Comparison of ENCODE assay signal across 7 cellular contexts in genomic region chr9:64772123-64772736, GRCh38.
DNase-seq lines count a peak whose midpoint lies in the region; ATAC-seq, FAIRE-seq and TF ChIP-seq lines count a peak whose summit lies in the region.
"Not testable (repeated sequence)": the region's sequence is repeated elsewhere in the genome, so short reads cannot be mapped to it uniquely, and the experiment has no call there.

No MANE protein-coding gene starts in this region.

- POLR2A ChIA-PET in GM12878 (lab: Charles Lee) = not testable (repeated sequence)

- FAIRE-seq in GM12878 (lab: Jason Lieb, UNC) = not testable (repeated sequence)
- FAIRE-seq in small intestine (lab: Jason Lieb, UNC) = peak; percentile 67

- not testable (repeated sequence) for H3K4me1 ChIP-seq in GM12878 (ENCODE audit: control insufficient read depth, insufficient read depth, low read length); endodermal cell (ENCODE audit: control insufficient read depth, insufficient read depth, low read length); small intestine (ENCODE audit: control insufficient read depth in 2 of 2, insufficient read depth in 1 of 2, low read depth in 1 of 2, low read length in 1 of 2)

- not testable (repeated sequence) for H3K4me2 ChIP-seq in GM12878 (ENCODE audit: control insufficient read depth, insufficient read depth)

- not testable (repeated sequence) for BruUV-seq in GM12878 (replicated peaks; lab: Mats Ljungman, UMichigan)

- WGBS in GM12878 (ENCODE audit: insufficient coverage, insufficient replicate concordance, low lambda C conversion rate, missing lambda C conversion rate) = 0% methylated on average over 2 of the region's 4 CpGs
- WGBS in endodermal cell (ENCODE audit: insufficient coverage in 1 of 2, insufficient read length in 1 of 2), 2 experiments = no CpG with 5 or more reads among the region's 4 CpGs
- 0% methylated on average over 2 of the region's 4 CpGs; no CpG with 5 or more reads in 2 of the 3 donors for WGBS in small intestine, 3 donors

- CTCF ChIA-PET in GM12878 (lab: Yijun Ruan, JAX) = not testable (repeated sequence)

- peak; percentile 10 for DNase-seq in MG63
- peak; percentile 15 for DNase-seq in activated CD8-positive, alpha-beta memory T cell treated with anti-CD3 and anti-CD28 coated beads, Interleukin-2, amount 50 U/mL, for 4 hours
- DNase-seq in GM12878 (ENCODE audit: low read depth, low spot score); endodermal cell; mesothelial cell of epicardium (ENCODE audit: low spot score in 2 of 2, unreplicated experiment in 2 of 2); small intestine: not testable (repeated sequence)

- H3K4me3 ChIP-seq in MG63; GM12878; endodermal cell (ENCODE audit: low read length); small intestine (ENCODE audit: low read depth in 1 of 2, low read length in 2 of 2): not testable (repeated sequence)

- intact Hi-C loops in GM12878 (cut with micrococcal nuclease; ENCODE audit: unreplicated experiment) = not testable (repeated sequence)

- TF ChIP-seq EP300 in GM12878 (IDR thresholded peaks at IDR 0.05; ENCODE audit: borderline replicate concordance in 1 of 2, control insufficient read depth in 1 of 2, low read depth in 2 of 2, low read length in 2 of 2) = not testable (repeated sequence)

- TF ChIP-seq CTCF in C4-2B (conservative IDR thresholded peaks at IDR 0.05) = 0 out of 2 replicates have a peak, but pooled peaks have one; percentile 5
- TF ChIP-seq CTCF in GM12878 (IDR thresholded peaks at IDR 0.05 in 2 of 3, conservative IDR thresholded peaks at IDR 0.05 in 1 of 3; ENCODE audit: control insufficient read depth in 2 of 3, extremely low read depth in 1 of 3, insufficient read depth in 1 of 3, low read depth in 3 of 3, low read length in 3 of 3) = not testable (repeated sequence)
- peak; percentile 63 for TF ChIP-seq CTCF in endodermal cell (conservative IDR thresholded peaks at IDR 0.05)
- TF ChIP-seq CTCF in mesothelial cell of epicardium (IDR thresholded peaks at IDR 0.05; ENCODE audit: unreplicated experiment) = peak; percentile 40

- not testable (repeated sequence) for ATAC-seq in GM12878

- not testable (repeated sequence) for H3K27me3 ChIP-seq in MG63; GM12878 (replicated peaks in 1 of 2; ENCODE audit: control insufficient read depth in 2 of 2, insufficient read depth in 2 of 2, low read length in 1 of 2); small intestine (ENCODE audit: control insufficient read depth in 2 of 2, insufficient read depth in 2 of 2, low read length in 2 of 2)
- H3K27me3 ChIP-seq in endodermal cell (ENCODE audit: control insufficient read depth, insufficient read depth, low read length, poor library complexity, severe bottlenecking) = peaks cover 12% of the 10 kb centered on the region

- H3K36me3 ChIP-seq in MG63; GM12878 (ENCODE audit: control insufficient read depth in 2 of 2, insufficient read depth in 2 of 2, low read length in 1 of 2); endodermal cell (ENCODE audit: control insufficient read depth, insufficient read depth, low read length); small intestine (ENCODE audit: control insufficient read depth in 2 of 2, insufficient read depth in 2 of 2, low read length in 2 of 2): not testable (repeated sequence)

- not testable (repeated sequence) for H3K9me3 Mint-ChIP-seq in endodermal cell, mesothelial cell of epicardium

- H3K79me2 ChIP-seq in GM12878 (ENCODE audit: control insufficient read depth, insufficient read depth, low read length) = not testable (repeated sequence)

- not testable (repeated sequence) for TF ChIP-seq POLR2A in GM12878 (IDR thresholded peaks at IDR 0.05; ENCODE audit: low read depth, low read length)

- not testable (repeated sequence) for H3K36me3 Mint-ChIP-seq in endodermal cell (ENCODE audit: low read depth); mesothelial cell of epicardium

- H3K4me3 Mint-ChIP-seq in endodermal cell, mesothelial cell of epicardium: not testable (repeated sequence)

- not testable (repeated sequence) for H3K4me1 Mint-ChIP-seq in endodermal cell, mesothelial cell of epicardium

- in situ Hi-C loops in GM12878 (cut with MboI) = not testable (repeated sequence)

- SMC1A ChIA-PET in GM12878 (lab: Charles Lee; ENCODE audit: uncharacterized antibody, unreplicated experiment) = not testable (repeated sequence)

- H3K27me3 Mint-ChIP-seq in endodermal cell (ENCODE audit: insufficient read depth) (peaks cover 27% of the 10 kb centered on the region), mesothelial cell of epicardium (ENCODE audit: low read depth) (peaks cover 24% of the 10 kb centered on the region)

- not testable (repeated sequence) for H3K27ac Mint-ChIP-seq in endodermal cell, mesothelial cell of epicardium

- RAD21 ChIA-PET in GM12878 (lab: Charles Lee; ENCODE audit: unreplicated experiment) = not testable (repeated sequence)

- H2AFZ ChIP-seq in GM12878 (ENCODE audit: control insufficient read depth, low read depth, low read length) = not testable (repeated sequence)

- H3K9ac ChIP-seq in GM12878 (ENCODE audit: control insufficient read depth, insufficient read depth, low read length); endodermal cell (ENCODE audit: extremely low read depth, low read length, poor library complexity, severe bottlenecking): not testable (repeated sequence)

- TF ChIP-seq RAD21 in GM12878 (IDR thresholded peaks at IDR 0.05; ENCODE audit: insufficient read depth, low read depth, low read length) = peak; percentile 39

- H3K27ac ChIP-seq in C4-2B; GM12878 (ENCODE audit: control insufficient read depth, insufficient read depth); endodermal cell (ENCODE audit: low read depth, low read length); small intestine (ENCODE audit: low read depth in 1 of 2, low read length in 1 of 2): not testable (repeated sequence)

- H3K9me3 ChIP-seq in MG63; GM12878 (replicated peaks; ENCODE audit: control insufficient read depth, insufficient read depth, low read length); endodermal cell (ENCODE audit: control insufficient read depth, low read length); small intestine (ENCODE audit: control insufficient read depth, low read depth): not testable (repeated sequence)

- not testable (repeated sequence) for H4K20me1 ChIP-seq in GM12878 (ENCODE audit: control insufficient read depth, insufficient read depth)
